Comparison of ENCODE assay signal across 9 cellular contexts in the genomic region with DNA sequence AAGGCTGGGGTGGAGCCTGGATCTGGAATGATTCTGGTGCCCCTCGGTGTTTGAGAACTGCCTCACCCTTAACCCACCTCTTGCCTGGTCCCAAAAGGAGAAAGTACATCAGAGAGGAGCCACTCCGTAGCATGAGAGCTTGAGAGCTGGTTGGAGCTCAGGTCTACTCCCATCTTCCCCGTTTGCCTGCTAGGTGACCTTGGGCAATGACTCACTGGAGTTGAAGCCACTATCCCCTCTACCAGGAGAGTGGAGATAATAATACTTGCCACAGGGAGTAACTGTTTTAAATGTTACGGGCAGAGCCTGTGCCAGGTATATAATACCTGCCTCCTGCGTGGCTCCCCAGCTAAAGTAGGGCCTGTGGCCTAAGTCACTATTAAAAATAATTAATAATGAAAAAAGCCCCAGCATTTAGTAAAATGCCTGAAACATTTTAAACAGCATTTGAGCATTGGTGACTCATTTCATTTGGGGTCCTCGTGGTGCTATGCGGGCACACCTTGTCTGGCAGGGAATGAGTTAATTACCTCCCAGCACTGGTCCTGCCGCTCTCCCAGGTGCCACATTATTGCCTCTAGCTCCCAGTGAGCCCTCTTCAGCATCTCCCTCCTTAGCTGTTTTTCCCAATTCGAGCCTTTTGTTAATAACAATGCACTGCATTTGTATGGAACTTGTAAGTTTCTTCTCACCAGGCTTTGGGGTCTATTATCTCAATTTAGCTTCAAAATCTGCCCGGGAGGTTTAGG. TPM values are rescaled to one million over a fixed set of nuclear protein-coding genes. Genes with fewer than 3 reads are reported as not detected.
DNase-seq lines count a peak whose midpoint lies in the region; ATAC-seq, FAIRE-seq and TF ChIP-seq lines count a peak whose summit lies in the region.
"Had no signal": no experiment of that assay in that cellular context is flagged by ENCODE, and none has a peak within 500 bp of the region (broad histone marks: within the 10 kb centered on the region; RNA-seq: fewer than 3 reads in every experiment).

No MANE protein-coding gene starts in this region.

- H3K9me3 Mint-ChIP-seq in nephron: no peaks in the 10 kb centered on the region
- H3K9me3 Mint-ChIP-seq in type B pancreatic cell: no peaks in the 10 kb centered on the region

- peak; percentile 87 for FAIRE-seq in K562 (lab: Jason Lieb, UNC)

- H3K9me2 ChIP-seq in PC-3 (replicated peaks; ENCODE audit: low read length): no peaks in the 10 kb centered on the region

- no peaks in the 10 kb centered on the region for H3K79me2 ChIP-seq in PC-3 (ENCODE audit: low read length)
- no peaks in the 10 kb centered on the region for H3K79me2 ChIP-seq in K562 (ENCODE audit: control insufficient read depth, insufficient read depth, low read length)

- H3K36me3 ChIP-seq in PC-3 (ENCODE audit: low read depth, low read length): no peaks in the 10 kb centered on the region
- no peaks in the 10 kb centered on the region; the same call in 2 of the 3 replicates for H3K36me3 ChIP-seq in K562 (ENCODE audit: control insufficient read depth, insufficient read depth, low read length)
- H3K36me3 ChIP-seq: prostate gland had no signal

- H3K4me3 ChIP-seq in PC-3 (ENCODE audit: low read length) (no peak overlapping the region), K562 (no peak overlapping the region)
- H3K4me3 ChIP-seq: prostate gland had no signal

- H3K36me3 Mint-ChIP-seq in nephron (ENCODE audit: low read depth): no peaks in the 10 kb centered on the region
- H3K36me3 Mint-ChIP-seq in type B pancreatic cell: no peaks in the 10 kb centered on the region

- H3K27ac Mint-ChIP-seq in nephron (peak overlapping the region in 2 of 3 experiments; percentile 6 to 44), type B pancreatic cell (no peak overlapping the region)

- H3K9me3 ChIP-seq in PC-3 (ENCODE audit: low read length) (no peaks in the 10 kb centered on the region), K562 (replicated peaks; ENCODE audit: control insufficient read depth, insufficient read depth, low read depth, low read length) (no peaks in the 10 kb centered on the region)
- H3K9me3 ChIP-seq: prostate gland had no signal

- CTCF ChIA-PET in PC-3 (lab: Charles Lee): no interaction called here
- CTCF ChIA-PET in K562 (lab: Yijun Ruan, JAX; ENCODE audit: low intra/inter-chr PET ratio): no interaction called here

- no peak for TF ChIP-seq RAD21 in K562 (CRISPR knock-in tag; conservative IDR thresholded peaks at IDR 0.05 in 1 of 2, IDR thresholded peaks at IDR 0.05 in 1 of 2)

- H4K20me1 ChIP-seq in PC-3 (ENCODE audit: low read length): no peaks in the 10 kb centered on the region
- H4K20me1 ChIP-seq in K562 (replicated peaks; ENCODE audit: control insufficient read depth, insufficient read depth, low read length): no peaks in the 10 kb centered on the region

- intact Hi-C loops in PC-3 (cut with micrococcal nuclease) (no loop called here), K562 (cut with micrococcal nuclease) (no loop called here)

- no peaks in the 10 kb centered on the region for H3K9me1 ChIP-seq in K562 (ENCODE audit: control insufficient read depth, insufficient read depth, low read length)

- no peak overlapping the region for H3K4me3 Mint-ChIP-seq in nephron
- no peak overlapping the region for H3K4me3 Mint-ChIP-seq in type B pancreatic cell

- H3K4me1 Mint-ChIP-seq in nephron (peaks cover 43% of the 10 kb centered on the region), type B pancreatic cell (ENCODE audit: unreplicated experiment) (peaks cover 35% of the 10 kb centered on the region)

- no peak for TF ChIP-seq EP300 in K562 (IDR thresholded peaks at IDR 0.05; ENCODE audit: low read length)

- H2AFZ ChIP-seq in PC-3 (ENCODE audit: low read length) (no peak overlapping the region), K562 (ENCODE audit: low read depth, low read length) (peak overlapping the region; percentile 68; the same call in 1 of the 2 replicates)

- H3K27me3 ChIP-seq in PC-3 (ENCODE audit: low read length): no peaks in the 10 kb centered on the region
- no peaks in the 10 kb centered on the region for H3K27me3 ChIP-seq in K562 (ENCODE audit: control insufficient read depth in 2 of 2, insufficient read depth in 2 of 2, low read length in 2 of 2)

- no peak for TF ChIP-seq POLR2A in K562 (conservative IDR thresholded peaks at IDR 0.05)

- BruUV-seq in PC-3 (replicated peaks; lab: Mats Ljungman, UMichigan): no TSS peak
- no TSS peak for BruUV-seq in K562 (replicated peaks; lab: Mats Ljungman, UMichigan)

- TF ChIP-seq CTCF in PC-3 (conservative IDR thresholded peaks at IDR 0.05; ENCODE audit: low read depth, low read length): no peak
- TF ChIP-seq CTCF in K562 (IDR thresholded peaks at IDR 0.05 in 2 of 3, conservative IDR thresholded peaks at IDR 0.05 in 1 of 3; ENCODE audit: insufficient read depth in 2 of 3, low read depth in 1 of 3, low read length in 3 of 3): no peak
- TF ChIP-seq CTCF in nephron (IDR thresholded peaks at IDR 0.05; ENCODE audit: unreplicated experiment in 3 of 3): no peak
- TF ChIP-seq CTCF in type B pancreatic cell (conservative IDR thresholded peaks at IDR 0.05): no peak

- peaks cover 14% of the 10 kb centered on the region for H3K27me3 Mint-ChIP-seq in nephron (ENCODE audit: low read depth)
- H3K27me3 Mint-ChIP-seq in type B pancreatic cell: peaks cover 9% of the 10 kb centered on the region

- peak overlapping the region; percentile 100 for H3K27ac ChIP-seq in PC-3 (ENCODE audit: low read length)
- peak overlapping the region; percentile 35; the same call in 1 of the 3 replicates for H3K27ac ChIP-seq in K562 (ENCODE audit: extremely low read depth, low read depth, low read length)
- H3K27ac ChIP-seq: prostate gland had no signal

- ATAC-seq in PC-3 (no peak), K562 (no peak), GM18873 (IDR thresholded peaks at IDR 0.05; ENCODE audit: low FRiP score, unreplicated experiment) (no peak)

- peak; percentile 61 for DNase-seq in EL
- DNase-seq in PC-3: peak; percentile 28
- peak; percentile 32 to 51 (median 44) for DNase-seq in K562 (ENCODE audit: extremely low read depth in 1 of 4, low spot score in 3 of 4)
- no peak for DNase-seq in ecto neural progenitor cell (ENCODE audit: low spot score)
- no peak for DNase-seq in type B pancreatic cell (ENCODE audit: extremely low spot score, unreplicated experiment)
- no peak for DNase-seq in NAMALWA (ENCODE audit: low spot score)

- H3K9ac ChIP-seq in PC-3 (ENCODE audit: low read length): peak overlapping the region; percentile 50
- H3K9ac ChIP-seq in K562 (ENCODE audit: insufficient read depth in 1 of 2, low read depth in 2 of 2, low read length in 2 of 2): peak overlapping the region in 1 of 2 experiments; percentile 56; a peak in 1 of 4 replicates

- in situ Hi-C loops in K562 (cut with MboI): no loop called here

- 17% methylated on average over 10 of the region's 10 CpGs for WGBS in K562 (ENCODE audit: insufficient coverage, low coverage, missing lambda C conversion rate)

- POLR2A ChIA-PET in PC-3 (lab: Charles Lee; ENCODE audit: unreplicated experiment): no interaction called here
- POLR2A ChIA-PET in K562 (lab: Yijun Ruan, JAX): no interaction called here

- peak overlapping the region; percentile 48 for H3K4me2 ChIP-seq in PC-3 (ENCODE audit: low read length)
- H3K4me2 ChIP-seq in K562 (ENCODE audit: insufficient read depth, low read length): no peak overlapping the region

- H3F3A ChIP-seq in PC-3 (ENCODE audit: low read length, unreplicated experiment): no peaks in the 10 kb centered on the region

- H3K4me1 ChIP-seq in PC-3 (ENCODE audit: insufficient read depth, low read length) (peaks cover 62% of the 10 kb centered on the region), K562 (replicated peaks in 1 of 2; ENCODE audit: control insufficient read depth in 2 of 2, insufficient read depth in 2 of 2, low read length in 2 of 2) (peaks cover 38 to 57% of the 10 kb centered on the region in 2 experiments)

TF ChIP-seq in K562, 482 proteins besides CTCF, POLR2A, EP300 and RAD21 (continues in another document):
- TF ChIP-seq JUND (IDR thresholded peaks at IDR 0.05; ENCODE audit: borderline replicate concordance, low read depth, low read length) (peak; percentile 69; the same call in 1 of the 2 replicates), JUND (tag; IDR thresholded peaks at IDR 0.05; ENCODE audit: borderline replicate concordance, low read depth, low read length) (no peak), YBX1 (IDR thresholded peaks at IDR 0.05) (no peak), LEF1 (IDR thresholded peaks at IDR 0.05) (no peak)

RNA-seq across cellular contexts. Expression of gene CYTH4, which starts 22.5 kb away (rescaled TPM):
- total RNA-seq in PC-3 (2014; rRNA removed): 1.9 and 4.6 TPM in 2 replicates
- total RNA-seq in K562 (2011; cell fraction: chromatin; rRNA removed; ENCODE audit: low replicate concordance): 1.6 and 4.0 TPM in 2 replicates
- 0.39 and 1.7 TPM in 2 replicates for total RNA-seq in K562 (2011; cell fraction: nucleolus; rRNA removed)
- 1.1 and 1.5 TPM in 2 replicates for total RNA-seq in K562 (2011; cell fraction: nucleoplasm; rRNA removed)
- 0.33 and 0.68 TPM in 2 replicates for total RNA-seq in K562 (2014; rRNA removed)
- 0.10 and 0.18 TPM in 2 replicates for total RNA-seq in K562 (2014; rRNA removed; fragmentation: Illumina TruSeq; extraction: Trizol)
- 0.54 and 0.60 TPM in 2 replicates for total RNA-seq in K562 (2015; rRNA removed; fragmentation: Illumina TruSeq; extraction: Trizol)
- total RNA-seq in K562 (2021): 0.58 and 0.75 TPM in 2 replicates
- polyA plus RNA-seq in K562 (2011; rRNA removed): 2.0 and 2.5 TPM in 2 replicates
- 1.4 and 2.9 TPM in 2 replicates for polyA plus RNA-seq in K562 (2011; cell fraction: cytosol; rRNA removed)
- polyA plus RNA-seq in K562 (2011; cell fraction: nucleus; rRNA removed): 6.2 and 14.7 TPM in 2 replicates
- 1.3 and 1.6 TPM in 2 replicates for polyA plus RNA-seq in K562 (2012)
- polyA plus RNA-seq in K562 (2014; fragmentation: Illumina TruSeq; extraction: Trizol): 0.28 and 0.33 TPM in 2 replicates
- under 1 TPM in 1 of 2 experiments, not detected in 1; 0.03 TPM for polyA plus RNA-seq in K562 (2014; fragmentation: Nextera tagmentation; extraction: Ambion mirVana)
- 0.73 and 1.1 TPM in 2 replicates for polyA plus RNA-seq in K562 (2014; rRNA removed)
- polyA minus RNA-seq in K562 (2011; rRNA and poly(A)+ RNA removed): 1.7 and 1.8 TPM in 2 replicates
- polyA minus RNA-seq in K562 (2011; cell fraction: cytosol; rRNA and poly(A)+ RNA removed): 1.6 TPM in 1 of 2 replicates, not detected in the other
- polyA minus RNA-seq in K562 (2011; cell fraction: nucleus; rRNA and poly(A)+ RNA removed): 1.6 and 2.6 TPM in 2 replicates
- total RNA-seq in type B pancreatic cell (ENCODE audit: low replicate concordance): not detected in 2 replicates

Comparison
In these comparisons a context has a peak if more than half of its experiments do, and no peak if none do; other contexts are left out.
1. DNase-seq: peak in EL (single experiment), PC-3 (single experiment) and K562 (4 of 4); none in ecto neural progenitor cell (single experiment), type B pancreatic cell (single experiment) and NAMALWA (single experiment).